ENCODE assay signal across 8 cellular contexts in genomic region chr16:87581867-87582220, GRCh38. TPM values are rescaled to one million over a fixed set of nuclear protein-coding genes. Genes with fewer than 3 reads are reported as not detected.
DNase-seq lines count a peak whose midpoint lies in the region; ATAC-seq, FAIRE-seq and TF ChIP-seq lines count a peak whose summit lies in the region.

No MANE protein-coding gene starts in this region.

- peak; percentile 51 for DNase-seq in HCT116 (ENCODE audit: low read depth, low spot score)
- peak; percentile 97 for DNase-seq in astrocyte (ENCODE audit: low read depth)
- peak; percentile 84 to 90 (median 88) for DNase-seq in right cardiac atrium
- DNase-seq in effector memory CD4-positive, alpha-beta T cell = no peak
- no peak for DNase-seq in activated T-helper 2 cell treated with anti-CD3 and anti-CD28 coated beads, Interferon-gamma antibody, Interleukin-2, Interleukin-4, amounts not matched to agents 10 μg/mL and 5 μg/mL and 100 μg/mL, durations not matched to agents 14 hours and 24 hours and 36 hours (ENCODE audit: low spot score)
- no peak for DNase-seq in CD14-positive monocyte (ENCODE audit: low spot score)

- CTCF ChIA-PET in HCT116 (lab: Charles Lee) = interaction anchor here (1.2 to 1.5 kb wide), 3 partner anchors 9 to 54 kb away, joined by 3 to 12 read pairs (median 7); no protein-coding TSS in a partner anchor

- H3K79me2 ChIP-seq in HCT116 (ENCODE audit: insufficient read depth, low read length) (no peaks in the 10 kb centered on the region), astrocyte (ENCODE audit: insufficient read depth, low read length) (no peaks in the 10 kb centered on the region)

- H3K27ac Mint-ChIP-seq in astrocyte (ENCODE audit: unreplicated experiment) (peak overlapping the region; percentile 96), CD14-positive monocyte (no peak overlapping the region)
- no peak overlapping the region for H3K27ac Mint-ChIP-seq in activated T-helper 2 cell treated with anti-CD3 and anti-CD28 coated beads, Interferon-gamma antibody, Interleukin-2, Interleukin-4, amounts not matched to agents 10 μg/mL and 5 μg/mL and 100 μg/mL, durations not matched to agents 14 hours and 24 hours and 36 hours

- peak; percentile 66 for ATAC-seq in HCT116
- ATAC-seq in right cardiac atrium = peak; percentile 90 to 92
- ATAC-seq in HG03342 (IDR thresholded peaks at IDR 0.05; ENCODE audit: unreplicated experiment) = no peak

- WGBS in right cardiac atrium = 27% methylated on average over 5 of the region's 5 CpGs

- no TSS peak for BruUV-seq in HCT116 (replicated peaks; lab: Mats Ljungman, UMichigan)

- H3K9ac ChIP-seq in HCT116 (ENCODE audit: low read length) = no peak overlapping the region
- H3K9ac ChIP-seq in astrocyte (ENCODE audit: low read length) = peak overlapping the region; percentile 85
- peak overlapping the region; percentile 80 for H3K9ac ChIP-seq in skeletal muscle satellite cell (ENCODE audit: low read depth, low read length)

- H3K27ac ChIP-seq in HCT116 (ENCODE audit: low read depth, low read length) (no peak overlapping the region), astrocyte (ENCODE audit: low read depth, low read length) (peak overlapping the region; percentile 97), right cardiac atrium (ENCODE audit: low read length) (peak overlapping the region; percentile 68)
- H3K27ac ChIP-seq in effector memory CD4-positive, alpha-beta T cell (ENCODE audit: insufficient read depth, low read length, poor library complexity, severe bottlenecking) = no peak overlapping the region

- H4K20me1 ChIP-seq in HCT116 (ENCODE audit: insufficient read depth) (no peaks in the 10 kb centered on the region), astrocyte (ENCODE audit: insufficient read depth, low read length) (no peaks in the 10 kb centered on the region)

- TF ChIP-seq RAD21 in HCT116 (IDR thresholded peaks at IDR 0.05; ENCODE audit: low read depth) = no peak

- peaks cover 12 to 22% of the 10 kb centered on the region in 2 experiments for H3K4me1 ChIP-seq in HCT116 (ENCODE audit: control insufficient read depth in 1 of 2, insufficient read depth in 2 of 2, low read length in 2 of 2)
- H3K4me1 ChIP-seq in astrocyte (ENCODE audit: insufficient read depth, low read length) = peaks cover 34% of the 10 kb centered on the region
- no peaks in the 10 kb centered on the region for H3K4me1 ChIP-seq in right cardiac atrium (ENCODE audit: control insufficient read depth, insufficient read depth, low read length)
- peaks cover 38% of the 10 kb centered on the region for H3K4me1 ChIP-seq in skeletal muscle satellite cell (ENCODE audit: control insufficient read depth, insufficient read depth, low read length)
- H3K4me1 ChIP-seq in effector memory CD4-positive, alpha-beta T cell (ENCODE audit: control insufficient read depth, insufficient read depth, low read length, poor library complexity, severe bottlenecking) = no peaks in the 10 kb centered on the region

- H3K9me3 ChIP-seq in HCT116 (ENCODE audit: control insufficient read depth in 1 of 2, insufficient read depth in 1 of 2, low read depth in 1 of 2, low read length in 2 of 2) (no peaks in the 10 kb centered on the region), astrocyte (ENCODE audit: insufficient read depth, low read depth, low read length) (no peaks in the 10 kb centered on the region), right cardiac atrium (ENCODE audit: control insufficient read depth, low read length) (no peaks in the 10 kb centered on the region), skeletal muscle satellite cell (replicated peaks; ENCODE audit: low read length) (no peaks in the 10 kb centered on the region)
- no peaks in the 10 kb centered on the region for H3K9me3 ChIP-seq in effector memory CD4-positive, alpha-beta T cell (ENCODE audit: control insufficient read depth, low read length)

- H3K36me3 Mint-ChIP-seq in astrocyte (ENCODE audit: low read depth, unreplicated experiment) (no peaks in the 10 kb centered on the region), CD14-positive monocyte (no peaks in the 10 kb centered on the region)
- H3K36me3 Mint-ChIP-seq in activated T-helper 2 cell treated with anti-CD3 and anti-CD28 coated beads, Interferon-gamma antibody, Interleukin-2, Interleukin-4, amounts not matched to agents 10 μg/mL and 5 μg/mL and 100 μg/mL, durations not matched to agents 14 hours and 24 hours and 36 hours (ENCODE audit: low read depth) = no peaks in the 10 kb centered on the region

- H3K4me1 Mint-ChIP-seq in astrocyte (ENCODE audit: low read depth, unreplicated experiment) = peaks cover 38% of the 10 kb centered on the region
- no peaks in the 10 kb centered on the region for H3K4me1 Mint-ChIP-seq in activated T-helper 2 cell treated with anti-CD3 and anti-CD28 coated beads, Interferon-gamma antibody, Interleukin-2, Interleukin-4, amounts not matched to agents 10 μg/mL and 5 μg/mL and 100 μg/mL, durations not matched to agents 14 hours and 24 hours and 36 hours (ENCODE audit: low read depth)
- H3K4me1 Mint-ChIP-seq in CD14-positive monocyte = no peaks in the 10 kb centered on the region

- no peaks in the 10 kb centered on the region for H3K36me3 ChIP-seq in HCT116 (ENCODE audit: control insufficient read depth in 1 of 2, insufficient read depth in 2 of 2, low read length in 2 of 2)
- no peaks in the 10 kb centered on the region for H3K36me3 ChIP-seq in astrocyte (ENCODE audit: insufficient read depth, low read length)
- H3K36me3 ChIP-seq in skeletal muscle satellite cell (ENCODE audit: insufficient read depth, low read length) = no peaks in the 10 kb centered on the region
- no peaks in the 10 kb centered on the region for H3K36me3 ChIP-seq in effector memory CD4-positive, alpha-beta T cell (ENCODE audit: control insufficient read depth, insufficient read depth, low read length)

- H3K27me3 ChIP-seq in HCT116 (ENCODE audit: insufficient read depth, low read length) (no peaks in the 10 kb centered on the region), astrocyte (ENCODE audit: insufficient read depth, low read length) (no peaks in the 10 kb centered on the region), right cardiac atrium (ENCODE audit: control insufficient read depth, insufficient read depth) (no peaks in the 10 kb centered on the region), skeletal muscle satellite cell (ENCODE audit: control insufficient read depth, insufficient read depth, low read length) (peaks cover 13% of the 10 kb centered on the region)
- no peaks in the 10 kb centered on the region for H3K27me3 ChIP-seq in effector memory CD4-positive, alpha-beta T cell (replicated peaks; ENCODE audit: control insufficient read depth, insufficient read depth, low read length, poor library complexity, severe bottlenecking)

- peaks cover 7% of the 10 kb centered on the region for H3K9me3 Mint-ChIP-seq in astrocyte (ENCODE audit: unreplicated experiment)
- H3K9me3 Mint-ChIP-seq in activated T-helper 2 cell treated with anti-CD3 and anti-CD28 coated beads, Interferon-gamma antibody, Interleukin-2, Interleukin-4, amounts not matched to agents 10 μg/mL and 5 μg/mL and 100 μg/mL, durations not matched to agents 14 hours and 24 hours and 36 hours = no peaks in the 10 kb centered on the region
- no peaks in the 10 kb centered on the region for H3K9me3 Mint-ChIP-seq in CD14-positive monocyte

- H3K27me3 Mint-ChIP-seq in astrocyte (ENCODE audit: low read depth, unreplicated experiment) (peaks cover 2% of the 10 kb centered on the region), CD14-positive monocyte (ENCODE audit: low read depth in 3 of 3) (peaks cover 20 to 44% (median 37%) of the 10 kb centered on the region in 3 donors)
- H3K27me3 Mint-ChIP-seq in activated T-helper 2 cell treated with anti-CD3 and anti-CD28 coated beads, Interferon-gamma antibody, Interleukin-2, Interleukin-4, amounts not matched to agents 10 μg/mL and 5 μg/mL and 100 μg/mL, durations not matched to agents 14 hours and 24 hours and 36 hours (ENCODE audit: low read depth) = peaks cover 14% of the 10 kb centered on the region

- H2AFZ ChIP-seq in HCT116 (ENCODE audit: low read depth, low read length, poor library complexity, severe bottlenecking) (no peak overlapping the region), astrocyte (ENCODE audit: low read depth, low read length) (peak overlapping the region; percentile 62)

- intact Hi-C loops in HCT116 (cut with micrococcal nuclease) (no loop called here), right cardiac atrium (cut with DNase I) (loop anchor here in 3 of 4 donors (5.0 to 10.0 kb wide), 2 partner anchors 183 to 185 kb away; partner anchors contain the start of gene KLHDC4 (in 3 of the 3)), CD14-positive monocyte (cut with micrococcal nuclease) (no loop called here)
- intact Hi-C loops in activated T-helper 2 cell treated with anti-CD3 and anti-CD28 coated beads, Interferon-gamma antibody, Interleukin-2, Interleukin-4, amounts not matched to agents 10 μg/mL and 5 μg/mL and 100 μg/mL, durations not matched to agents 14 hours and 24 hours and 36 hours (cut with micrococcal nuclease) = no loop called here

- no peak for TF ChIP-seq POLR2A in HCT116 (IDR thresholded peaks at IDR 0.05; ENCODE audit: borderline replicate concordance, extremely low read depth, insufficient read depth, insufficient read length)

- FAIRE-seq in astrocyte (lab: Jason Lieb, UNC) = peak; percentile 68

- peak overlapping the region; percentile 57 for H3K4me3 Mint-ChIP-seq in astrocyte (ENCODE audit: unreplicated experiment)
- no peak overlapping the region for H3K4me3 Mint-ChIP-seq in activated T-helper 2 cell treated with anti-CD3 and anti-CD28 coated beads, Interferon-gamma antibody, Interleukin-2, Interleukin-4, amounts not matched to agents 10 μg/mL and 5 μg/mL and 100 μg/mL, durations not matched to agents 14 hours and 24 hours and 36 hours (ENCODE audit: low read depth)
- no peak overlapping the region for H3K4me3 Mint-ChIP-seq in CD14-positive monocyte

- no peak for TF ChIP-seq CTCF in HCT116 (IDR thresholded peaks at IDR 0.05 in 2 of 3, conservative IDR thresholded peaks at IDR 0.05 in 1 of 3; ENCODE audit: borderline replicate concordance in 1 of 3, insufficient read depth in 1 of 3, low read depth in 2 of 3, low read length in 2 of 3)
- TF ChIP-seq CTCF in astrocyte (IDR thresholded peaks at IDR 0.05; ENCODE audit: insufficient read depth, low read depth, low read length) = no peak
- no peak for TF ChIP-seq CTCF in CD14-positive monocyte (IDR thresholded peaks at IDR 0.05)

- POLR2A ChIA-PET in HCT116 (lab: Charles Lee) = interaction anchor here (1.1 kb wide), 1 partner anchor 54 kb away, joined by 6 read pairs; no protein-coding TSS in a partner anchor

- no peaks in the 10 kb centered on the region for H3K9me2 ChIP-seq in HCT116 (ENCODE audit: insufficient read depth)

- H3K4me3 ChIP-seq in HCT116 (replicated peaks in 1 of 2; ENCODE audit: low read depth in 1 of 2, low read length in 2 of 2) = no peak overlapping the region
- peak overlapping the region; percentile 37 for H3K4me3 ChIP-seq in astrocyte (ENCODE audit: insufficient read depth, low read depth, low read length)
- H3K4me3 ChIP-seq in right cardiac atrium (ENCODE audit: low read length) = no peak overlapping the region
- peak overlapping the region; percentile 34 for H3K4me3 ChIP-seq in skeletal muscle satellite cell (ENCODE audit: low read length)
- no peak overlapping the region for H3K4me3 ChIP-seq in effector memory CD4-positive, alpha-beta T cell (ENCODE audit: insufficient read depth, low read depth, low read length, poor library complexity, severe bottlenecking)

- RAD21 ChIA-PET in HCT116 (lab: Charles Lee; ENCODE audit: low non-redundant PET in 1 of 2, low total read pairs in 2 of 2, uncharacterized antibody in 2 of 2, unreplicated experiment in 2 of 2) = interaction anchor here (0.8 to 1.4 kb wide), 2 partner anchors 54 kb away, joined by 3 to 4 read pairs; no protein-coding TSS in a partner anchor

- H3K4me2 ChIP-seq in HCT116 (ENCODE audit: low read length) (peak overlapping the region; percentile 44), astrocyte (ENCODE audit: low read length) (peak overlapping the region; percentile 78), skeletal muscle satellite cell (ENCODE audit: low read length) (peak overlapping the region; percentile 73)

RNA-seq across cellular contexts. Expression of gene JPH3, which starts 20.5 kb away (rescaled TPM):
- total RNA-seq in HCT116 (2021; ENCODE audit: unreplicated experiment) = 0.10 TPM
- polyA plus RNA-seq in HCT116 (2012) = 0.09 TPM in 2 replicates
- 8.6 and 9.3 TPM in 2 replicates for total RNA-seq in astrocyte
- under 1 TPM; 0.09 to 0.32 (median 0.21) TPM for total RNA-seq in right cardiac atrium
- 0.11 TPM for polyA plus RNA-seq in right cardiac atrium
- not detected in 2 replicates for total RNA-seq in skeletal muscle satellite cell (2012; rRNA removed)
- 0.11 and 0.16 TPM in 2 replicates for total RNA-seq in activated T-helper 2 cell treated with anti-CD3 and anti-CD28 coated beads, Interferon-gamma antibody, Interleukin-2, Interleukin-4, amounts not matched to agents 10 μg/mL and 5 μg/mL and 100 μg/mL, durations not matched to agents 14 hours and 24 hours and 36 hours
- polyA plus RNA-seq in CD14-positive monocyte = not detected

Comparison
In these comparisons a context has a peak if more than half of its experiments do, and no peak if none do; other contexts are left out.
1. DNase-seq: peak in HCT116 (single experiment), astrocyte (single experiment) and right cardiac atrium (3 of 3); none in effector memory CD4-positive, alpha-beta T cell (0 of 3), activated T-helper 2 cell treated with anti-CD3 and anti-CD28 coated beads, Interferon-gamma antibody, Interleukin-2, Interleukin-4, amounts not matched to agents 10 μg/mL and 5 μg/mL and 100 μg/mL, durations not matched to agents 14 hours and 24 hours and 36 hours (single experiment) and CD14-positive monocyte (single experiment).
2. H3K27ac ChIP-seq: peak in astrocyte (single experiment) and right cardiac atrium (single experiment); none in HCT116 (single experiment) and effector memory CD4-positive, alpha-beta T cell (single experiment).
3. H3K4me3 ChIP-seq: peak in astrocyte (single experiment) and skeletal muscle satellite cell (single experiment); none in HCT116 (0 of 2), right cardiac atrium (single experiment) and effector memory CD4-positive, alpha-beta T cell (single experiment).
4. intact Hi-C loops: an anchor here in right cardiac atrium (5.0 to 10.0 kb wide); none called in HCT116, activated T-helper 2 cell treated with anti-CD3 and anti-CD28 coated beads, Interferon-gamma antibody, Interleukin-2, Interleukin-4, amounts not matched to agents 10 μg/mL and 5 μg/mL and 100 μg/mL, durations not matched to agents 14 hours and 24 hours and 36 hours and CD14-positive monocyte.
5. Peak in every context shown above with its lines, with median percentiles within 50 percentile points of each other: H3K4me2 ChIP-seq.